Comparison of ENCODE assay signal across 29 cellular contexts in the genomic region with DNA sequence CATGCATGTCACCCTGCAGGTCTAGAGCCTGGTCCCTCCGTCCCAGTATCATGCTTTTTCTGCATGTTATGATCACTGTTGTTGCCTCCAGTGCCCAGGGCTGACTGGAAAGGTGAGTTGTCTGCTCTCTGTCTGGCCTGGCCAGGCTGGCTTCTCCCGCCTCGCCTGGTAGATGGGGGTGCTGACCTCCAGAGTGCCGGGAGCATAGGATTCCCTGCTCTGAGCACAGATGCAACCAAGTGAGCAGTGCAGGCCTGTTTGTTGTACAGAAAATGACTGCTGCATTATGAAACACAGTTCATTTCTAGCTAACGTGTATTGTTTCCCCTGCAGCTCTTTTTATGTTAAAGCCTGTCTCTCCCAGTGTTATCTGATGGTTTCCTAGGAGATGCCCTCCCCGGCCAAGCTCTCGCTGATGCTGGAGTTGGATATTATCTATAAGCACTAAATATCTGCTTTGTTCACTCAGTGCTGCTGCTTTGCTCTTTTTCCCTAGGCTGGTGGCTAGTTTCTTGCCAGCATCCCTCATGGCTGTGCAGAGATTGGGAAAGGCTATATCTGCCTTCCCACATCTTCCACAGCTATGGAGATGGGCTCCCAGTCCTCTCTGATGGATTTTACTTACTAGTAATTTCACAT.
DNase-seq lines count a peak whose midpoint lies in the region; ATAC-seq, FAIRE-seq and TF ChIP-seq lines count a peak whose summit lies in the region.
"Had no signal": no experiment of that assay in that cellular context is flagged by ENCODE, and none has a peak within 500 bp of the region (broad histone marks: within the 10 kb centered on the region; RNA-seq: fewer than 3 reads in every experiment).

No MANE protein-coding gene starts in this region.

- H3K79me2 ChIP-seq in trophoblast cell (ENCODE audit: control insufficient read depth, insufficient read depth, low read length, poor library complexity) = no peaks in the 10 kb centered on the region

- H3K14ac ChIP-seq in trophoblast cell (ENCODE audit: low read length) = no peak overlapping the region

- ATAC-seq in GM18868 (IDR thresholded peaks at IDR 0.05; ENCODE audit: unreplicated experiment) = no peak
- ATAC-seq: Panc1; stimulated activated memory B cell treated with anti-CD40 and anti-IgM and Interleukin-4, amounts not matched to agents 10 μg/mL and 1 μg/mL and 100 μg/mL, for 72 hours had no signal

- 71 to 91% methylated on average over 6 to 7 of the region's 7 CpGs for WGBS in endodermal cell (ENCODE audit: insufficient coverage in 1 of 2, insufficient read length in 1 of 2), 2 experiments
- WGBS in trophoblast cell (ENCODE audit: extremely low coverage, insufficient coverage, insufficient read length) = no CpG with 5 or more reads among the region's 7 CpGs

- peaks cover 3% of the 10 kb centered on the region for H3K79me1 ChIP-seq in trophoblast cell (ENCODE audit: low read length)

- H3K4me3 Mint-ChIP-seq in endodermal cell = no peak overlapping the region
- H3K4me3 Mint-ChIP-seq: activated CD4-positive, alpha-beta T cell treated with anti-CD3 and anti-CD28 coated beads, Interleukin-2, amount 10 ng/mL, durations not matched to agents 7 days and 5 days; activated naive CD8-positive, alpha-beta T cell; naive B cell; stimulated activated memory B cell treated with anti-CD40 and anti-IgM and Interleukin-4, amounts not matched to agents 10 μg/mL and 1 μg/mL and 100 μg/mL, for 72 hours had no signal

- no peak overlapping the region for H4K91ac ChIP-seq in trophoblast cell (ENCODE audit: low read depth, low read length)

- H3K27me3 Mint-ChIP-seq in endodermal cell (ENCODE audit: insufficient read depth) = no peaks in the 10 kb centered on the region
- H3K27me3 Mint-ChIP-seq: stimulated activated memory B cell treated with anti-CD40 and anti-IgM and Interleukin-4, amounts not matched to agents 10 μg/mL and 1 μg/mL and 100 μg/mL, for 72 hours had no signal

- H3K27ac ChIP-seq in endodermal cell (ENCODE audit: low read depth, low read length) (peak overlapping the region; percentile 52), trophoblast cell (ENCODE audit: low read depth, low read length) (peak overlapping the region; percentile 73), WERI-Rb-1 (no peak overlapping the region)
- H3K27ac ChIP-seq: colonic mucosa, epithelial cell of prostate had no signal

- H3K27ac Mint-ChIP-seq in endodermal cell = no peak overlapping the region
- H3K27ac Mint-ChIP-seq: activated CD4-positive, alpha-beta T cell treated with anti-CD3 and anti-CD28 coated beads, Interleukin-2, amount 10 ng/mL, durations not matched to agents 7 days and 5 days; activated naive CD8-positive, alpha-beta T cell; CD14-positive monocyte; naive B cell; stimulated activated memory B cell treated with anti-CD40 and anti-IgM and Interleukin-4, amounts not matched to agents 10 μg/mL and 1 μg/mL and 100 μg/mL, for 72 hours had no signal

- no peaks in the 10 kb centered on the region for H3K27me3 ChIP-seq in endodermal cell (ENCODE audit: control insufficient read depth, insufficient read depth, low read length, poor library complexity, severe bottlenecking)
- H3K27me3 ChIP-seq in trophoblast cell (ENCODE audit: insufficient read depth, low read length) = no peaks in the 10 kb centered on the region
- H3K27me3 ChIP-seq in WERI-Rb-1 (ENCODE audit: insufficient read depth, low read depth, severe bottlenecking) = peaks cover 47% of the 10 kb centered on the region

- H3K9me3 Mint-ChIP-seq in endodermal cell = no peaks in the 10 kb centered on the region
- H3K9me3 Mint-ChIP-seq: activated CD4-positive, alpha-beta T cell treated with anti-CD3 and anti-CD28 coated beads, Interleukin-2, amount 10 ng/mL, durations not matched to agents 7 days and 5 days; stimulated activated memory B cell treated with anti-CD40 and anti-IgM and Interleukin-4, amounts not matched to agents 10 μg/mL and 1 μg/mL and 100 μg/mL, for 72 hours had no signal

- TF ChIP-seq CTCF in endodermal cell (conservative IDR thresholded peaks at IDR 0.05) (no peak), WERI-Rb-1 (IDR thresholded peaks at IDR 0.05; ENCODE audit: low read depth, low read length) (no peak)

- H3K4me1 ChIP-seq in endodermal cell (ENCODE audit: control insufficient read depth, insufficient read depth, low read length) (no peaks in the 10 kb centered on the region), trophoblast cell (ENCODE audit: control insufficient read depth in 1 of 2, insufficient read depth in 2 of 2, low read length in 2 of 2) (peaks cover 7 to 9% of the 10 kb centered on the region in 2 experiments)
- H3K4me1 ChIP-seq: colonic mucosa had no signal

- H3K18ac ChIP-seq in trophoblast cell (ENCODE audit: low read length) = no peak overlapping the region

- H3K9me3 ChIP-seq in endodermal cell (ENCODE audit: control insufficient read depth, low read length) = no peaks in the 10 kb centered on the region
- H3K9me3 ChIP-seq in trophoblast cell (ENCODE audit: insufficient read depth, low read depth, low read length) = no peaks in the 10 kb centered on the region
- H3K9me3 ChIP-seq in WERI-Rb-1 (ENCODE audit: severe bottlenecking) = no peaks in the 10 kb centered on the region
- H3K9me3 ChIP-seq: colonic mucosa, left ventricle myocardium inferior had no signal

- H3K23ac ChIP-seq in trophoblast cell (ENCODE audit: low read length) = no peak overlapping the region

- H3K36me3 ChIP-seq in endodermal cell (ENCODE audit: control insufficient read depth, insufficient read depth, low read length) (no peaks in the 10 kb centered on the region), trophoblast cell (ENCODE audit: control insufficient read depth in 1 of 2, insufficient read depth in 2 of 2, low read length in 2 of 2) (no peaks in the 10 kb centered on the region), WERI-Rb-1 (no peaks in the 10 kb centered on the region)
- H3K36me3 ChIP-seq: colonic mucosa, left ventricle myocardium inferior had no signal

- H2BK5ac ChIP-seq in trophoblast cell (ENCODE audit: low read depth, low read length, poor library complexity) = no peak overlapping the region

- H3K36me3 Mint-ChIP-seq in endodermal cell (ENCODE audit: low read depth) = no peaks in the 10 kb centered on the region
- H3K36me3 Mint-ChIP-seq: activated naive CD8-positive, alpha-beta T cell; CD14-positive monocyte; naive B cell; stimulated activated memory B cell treated with anti-CD40 and anti-IgM and Interleukin-4, amounts not matched to agents 10 μg/mL and 1 μg/mL and 100 μg/mL, for 72 hours had no signal

- DNase-seq in NCI-H1105 treated with DMSO at 0.1 percent for 48 hours (lab: John Stamatoyannopoulos, UW) (peak; percentile 28), NCI-H1105 (lab: John Stamatoyannopoulos, UW) (no peak), NCI-H526 treated with DMSO at 0.1 percent for 48 hours (lab: John Stamatoyannopoulos, UW) (peak; percentile 19), endodermal cell (no peak), trophoblast cell (peak in 1 of 2 donors; percentile 19), WERI-Rb-1 (no peak), urothelium cell line (ENCODE audit: low spot score) (no peak)
- DNase-seq: 8988T; activated CD4-positive, alpha-beta T cell treated with anti-CD3 and anti-CD28 coated beads, Interleukin-2, amount 10 ng/mL, durations not matched to agents 7 days and 5 days; activated effector memory CD4-positive, alpha-beta T cell treated with Interleukin-2 at 50 U/mL for 16 hours; activated T-cell treated with anti-CD3 and anti-CD28 coated beads, Interleukin-2, amount 50 U/mL, for 1 hour; Calu3; colonic mucosa; effector CD8-positive, alpha-beta T cell; GOT3; IMR-90; left ventricle myocardium inferior; naive B cell; NCI-H1048; NCI-H187 treated with DMSO at 0.1 percent for 48 hours; NCI-H524 treated with DMSO at 0.1 percent for 48 hours; Right ventricle myocardium superior had no signal

- H3K9ac ChIP-seq in endodermal cell (ENCODE audit: extremely low read depth, low read length, poor library complexity, severe bottlenecking) (no peak overlapping the region), trophoblast cell (ENCODE audit: low read length) (no peak overlapping the region)

- H2AK5ac ChIP-seq in trophoblast cell (ENCODE audit: low read length) = no peak overlapping the region

- H3K4me3 ChIP-seq in endodermal cell (ENCODE audit: low read length) (no peak overlapping the region), trophoblast cell (ENCODE audit: low read depth, low read length) (no peak overlapping the region), WERI-Rb-1 (ENCODE audit: low read depth, low read length) (no peak overlapping the region)
- H3K4me3 ChIP-seq: colonic mucosa, left ventricle myocardium inferior had no signal

- no peak overlapping the region for H2BK12ac ChIP-seq in trophoblast cell (ENCODE audit: low read length)

- peaks cover 3% of the 10 kb centered on the region for H3K4me1 Mint-ChIP-seq in endodermal cell
- H3K4me1 Mint-ChIP-seq: activated CD4-positive, alpha-beta T cell treated with anti-CD3 and anti-CD28 coated beads, Interleukin-2, amount 10 ng/mL, durations not matched to agents 7 days and 5 days; CD14-positive monocyte; naive B cell; stimulated activated memory B cell treated with anti-CD40 and anti-IgM and Interleukin-4, amounts not matched to agents 10 μg/mL and 1 μg/mL and 100 μg/mL, for 72 hours had no signal

- H2AFZ ChIP-seq in trophoblast cell (ENCODE audit: insufficient read depth, low read length, poor library complexity) = no peak overlapping the region

- H4K8ac ChIP-seq in trophoblast cell (ENCODE audit: low read depth, low read length) = no peak overlapping the region

- FAIRE-seq in urothelium cell line (lab: Jason Lieb, UNC) = no peak
- FAIRE-seq: bronchial epithelial cell had no signal

- H4K12ac ChIP-seq in trophoblast cell (ENCODE audit: low read depth, low read length) = no peak overlapping the region

- no peak overlapping the region for H2BK120ac ChIP-seq in trophoblast cell (ENCODE audit: insufficient read depth, low read length, poor library complexity)

- peak overlapping the region; percentile 20 for H3K4me2 ChIP-seq in trophoblast cell (ENCODE audit: low read length)

- no peak overlapping the region for H3K4ac ChIP-seq in trophoblast cell (ENCODE audit: low read depth, low read length)

Comparison
In these comparisons a context has a peak if more than half of its experiments do, and no peak if none do; other contexts are left out.
1. DNase-seq: peak in NCI-H1105 treated with DMSO at 0.1 percent for 48 hours (single experiment) and NCI-H526 treated with DMSO at 0.1 percent for 48 hours (single experiment); none in NCI-H1105 (single experiment), endodermal cell (single experiment), WERI-Rb-1 (single experiment) and urothelium cell line (single experiment).